1 cellular context compared by ENCODE assay signal in genomic region chr6:156989159-156989806, GRCh38.
TF ChIP-seq lines count a peak whose summit lies in the region.

No MANE protein-coding gene starts in this region.

TF ChIP-seq in H1, 55 proteins besides CTCF, POLR2A, EP300 and RAD21:
- TF ChIP-seq E2F6 (IDR thresholded peaks at IDR 0.05) (no peak), SP4 (IDR thresholded peaks at IDR 0.05; ENCODE audit: low read length) (no peak), RXRA (IDR thresholded peaks at IDR 0.05; ENCODE audit: insufficient read depth, low read depth, low read length) (no peak), RFX5 (IDR thresholded peaks at IDR 0.05; ENCODE audit: borderline replicate concordance, low read depth, low read length) (no peak), CHD2 (IDR thresholded peaks at IDR 0.05; ENCODE audit: low read length) (no peak), TBP (IDR thresholded peaks at IDR 0.05; ENCODE audit: low read depth, low read length) (no peak), TAF1 (IDR thresholded peaks at IDR 0.05; ENCODE audit: low read depth, low read length) (no peak), YY1 (IDR thresholded peaks at IDR 0.05; ENCODE audit: low read depth, low read length) (no peak), SRF (IDR thresholded peaks at IDR 0.05; ENCODE audit: low read depth, low read length) (no peak), ASH2L (IDR thresholded peaks at IDR 0.05; ENCODE audit: low read length) (no peak), KDM4A (IDR thresholded peaks at IDR 0.05; ENCODE audit: low read depth, low read length, severe bottlenecking) (no peak), EGR1 (IDR thresholded peaks at IDR 0.05; ENCODE audit: borderline replicate concordance, low read depth, low read length) (no peak), POU5F1 (IDR thresholded peaks at IDR 0.05; ENCODE audit: low read depth, low read length) (no peak), SP2 (IDR thresholded peaks at IDR 0.05; ENCODE audit: low read length) (no peak)
